In the genomic region with DNA sequence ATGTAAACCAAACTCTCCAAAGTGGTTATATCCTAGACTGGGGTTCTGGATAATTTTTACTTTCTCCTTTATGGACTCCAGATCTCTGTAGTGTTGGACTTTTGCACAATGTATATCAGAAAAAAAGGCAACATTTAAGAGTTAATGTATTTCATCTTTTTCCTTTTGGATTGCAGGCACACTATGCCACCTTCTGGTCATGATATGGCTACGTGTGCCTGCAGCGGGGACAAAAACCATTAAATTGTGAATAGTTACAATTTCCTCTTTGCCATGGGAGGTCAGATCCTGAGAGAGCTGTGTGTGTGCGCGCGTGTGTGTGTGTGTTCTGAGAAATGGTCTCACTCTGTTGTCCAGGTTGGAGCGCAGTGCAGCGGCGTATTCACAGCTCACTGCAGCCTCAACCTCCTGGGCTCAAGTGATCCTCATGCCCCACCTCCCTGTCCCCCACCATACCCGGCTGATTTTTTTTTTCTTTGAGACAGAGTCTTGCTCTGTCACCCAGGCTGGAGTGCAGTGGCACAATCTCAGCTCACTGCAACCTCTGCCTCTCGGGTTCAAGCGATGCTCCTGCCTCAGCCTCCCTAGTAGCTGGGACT, we compare ENCODE assay signal across 8 cellular contexts. TPM values are rescaled to one million over a fixed set of nuclear protein-coding genes. Genes with fewer than 3 reads are reported as not detected.
A peak's percentile ranks its signal among the peaks of the same experiment; 100 is the strongest.
DNase-seq lines count a peak whose midpoint lies in the region; ATAC-seq and TF ChIP-seq lines count a peak whose summit lies in the region.

No MANE protein-coding gene starts in this region.

- WGBS in ovary, 3 donors: 37 to 39% (median 37%) methylated on average over 11 of the region's 11 CpGs

- peak overlapping the region; percentile 15 for H3K4me3 Mint-ChIP-seq in activated naive CD8-positive, alpha-beta T cell
- H3K4me3 Mint-ChIP-seq in activated naive CD8-positive, alpha-beta T cell treated with anti-CD3 and anti-CD28 coated beads for 36 hours: no peak overlapping the region

- TF ChIP-seq EP300 in ovary (IDR thresholded peaks at IDR 0.05): no peak

- intact Hi-C loops in ovary (cut with DNase I): loop anchor here in 2 of 4 donors (10.0 kb wide), 1 partner anchor 55 kb away; the partner anchor contains the start of genes APOBR (in 2 of the 2) and CLN3 (in 2 of the 2)

- no peak for DNase-seq in activated naive CD8-positive, alpha-beta T cell treated with anti-CD3 and anti-CD28 coated beads for 36 hours
- DNase-seq in NCI-H226 (peak; percentile 17), ovary (no peak), NCI-H2171 (lab: John Stamatoyannopoulos, UW) (no peak)
- DNase-seq in central memory CD4-positive, alpha-beta T cell: peak; percentile 33
- no peak for DNase-seq in activated T-cell treated with anti-CD3 and anti-CD28 coated beads, Interleukin-2, amount 50 U/mL, for 48 hours
- no peak for DNase-seq in activated naive CD4-positive, alpha-beta T cell treated with anti-CD3 and anti-CD28 coated beads, Interleukin-2, amount 50 U/mL, for 72 hours (ENCODE audit: low spot score in 2 of 2)

- H3K4me1 ChIP-seq in ovary (ENCODE audit: insufficient read depth): no peaks in the 10 kb centered on the region

- peaks cover 7% of the 10 kb centered on the region for H3K4me1 Mint-ChIP-seq in activated naive CD8-positive, alpha-beta T cell (ENCODE audit: low read depth)
- H3K4me1 Mint-ChIP-seq in activated naive CD8-positive, alpha-beta T cell treated with anti-CD3 and anti-CD28 coated beads for 36 hours: peaks cover 12% of the 10 kb centered on the region

- no peaks in the 10 kb centered on the region for H3K36me3 ChIP-seq in ovary

- no peaks in the 10 kb centered on the region for H3K27me3 Mint-ChIP-seq in activated naive CD8-positive, alpha-beta T cell
- no peaks in the 10 kb centered on the region for H3K27me3 Mint-ChIP-seq in activated naive CD8-positive, alpha-beta T cell treated with anti-CD3 and anti-CD28 coated beads for 36 hours

- TF ChIP-seq CTCF in ovary (IDR thresholded peaks at IDR 0.05): peak in 2 of 3 donors; percentile 46 to 48

- H3K27me3 ChIP-seq in ovary: no peaks in the 10 kb centered on the region

- H3K9me3 Mint-ChIP-seq in activated naive CD8-positive, alpha-beta T cell (ENCODE audit: low read depth): no peaks in the 10 kb centered on the region
- no peaks in the 10 kb centered on the region for H3K9me3 Mint-ChIP-seq in activated naive CD8-positive, alpha-beta T cell treated with anti-CD3 and anti-CD28 coated beads for 36 hours
- no peaks in the 10 kb centered on the region for H3K9me3 Mint-ChIP-seq in activated naive CD4-positive, alpha-beta T cell treated with anti-CD3 and anti-CD28 coated beads, Interleukin-2, amount 50 U/mL, for 72 hours

- H3K9me3 ChIP-seq in ovary: no peaks in the 10 kb centered on the region

- no peak overlapping the region for H3K27ac ChIP-seq in ovary

- H3K4me3 ChIP-seq in ovary: no peak overlapping the region

- H3K27ac Mint-ChIP-seq in activated naive CD8-positive, alpha-beta T cell: no peak overlapping the region
- H3K27ac Mint-ChIP-seq in activated naive CD8-positive, alpha-beta T cell treated with anti-CD3 and anti-CD28 coated beads for 36 hours: no peak overlapping the region
- H3K27ac Mint-ChIP-seq in activated naive CD4-positive, alpha-beta T cell treated with anti-CD3 and anti-CD28 coated beads, Interleukin-2, amount 50 U/mL, for 72 hours: no peak overlapping the region

- TF ChIP-seq POLR2A in ovary (IDR thresholded peaks at IDR 0.05): no peak

- ATAC-seq in activated naive CD4-positive, alpha-beta T cell treated with anti-CD3 and anti-CD28 coated beads, Interleukin-2, amount 50 U/mL, for 72 hours: no peak

- no peaks in the 10 kb centered on the region for H3K36me3 Mint-ChIP-seq in activated naive CD8-positive, alpha-beta T cell
- H3K36me3 Mint-ChIP-seq in activated naive CD8-positive, alpha-beta T cell treated with anti-CD3 and anti-CD28 coated beads for 36 hours: no peaks in the 10 kb centered on the region
- H3K36me3 Mint-ChIP-seq in activated naive CD4-positive, alpha-beta T cell treated with anti-CD3 and anti-CD28 coated beads, Interleukin-2, amount 50 U/mL, for 72 hours: no peaks in the 10 kb centered on the region

RNA-seq across cellular contexts. Expression of gene SGF29, which starts 4.3 kb away (rescaled TPM):
- total RNA-seq in activated naive CD8-positive, alpha-beta T cell treated with anti-CD3 and anti-CD28 coated beads for 36 hours: 10 to 100 TPM; 27.7 to 30.0 TPM
- 10 to 100 TPM; 30.6 to 59.8 (median 42.5) TPM for total RNA-seq in ovary
- polyA plus RNA-seq in ovary: 10 to 100 TPM; 28.5 to 54.0 TPM
- total RNA-seq in activated naive CD4-positive, alpha-beta T cell treated with anti-CD3 and anti-CD28 coated beads, Interleukin-2, amount 50 U/mL, for 72 hours: 10 to 100 TPM; 10.7 to 22.1 TPM

RNA-seq across cellular contexts. Expression of gene NUPR1, which starts 10.6 kb away (rescaled TPM):
- total RNA-seq in activated naive CD8-positive, alpha-beta T cell treated with anti-CD3 and anti-CD28 coated beads for 36 hours: not detected
- total RNA-seq in ovary: 100 to 1,000 TPM in 5 of 7 donors, 10 to 100 TPM in 2; 25.5 to 355 (median 129) TPM
- 100 to 1,000 TPM in 1 of 2 donors, 10 to 100 TPM in 1; 28.5 to 366 TPM for polyA plus RNA-seq in ovary
- not detected for total RNA-seq in activated naive CD4-positive, alpha-beta T cell treated with anti-CD3 and anti-CD28 coated beads, Interleukin-2, amount 50 U/mL, for 72 hours

RNA-seq across cellular contexts. Expression of gene IL27, which starts 42.8 kb away (rescaled TPM):
- not detected for total RNA-seq in activated naive CD8-positive, alpha-beta T cell treated with anti-CD3 and anti-CD28 coated beads for 36 hours
- not detected for total RNA-seq in ovary
- polyA plus RNA-seq in ovary: not detected
- not detected for total RNA-seq in activated naive CD4-positive, alpha-beta T cell treated with anti-CD3 and anti-CD28 coated beads, Interleukin-2, amount 50 U/mL, for 72 hours

RNA-seq across cellular contexts. Expression of gene SULT1A2, which starts 47.5 kb away (rescaled TPM):
- total RNA-seq in activated naive CD8-positive, alpha-beta T cell treated with anti-CD3 and anti-CD28 coated beads for 36 hours: under 1 TPM; 0.24 to 0.68 TPM
- total RNA-seq in ovary: 1 to 10 TPM in 2 of 7 donors, under 1 TPM in 5; 0.20 to 1.6 (median 0.78) TPM
- polyA plus RNA-seq in ovary: 1 to 10 TPM in 1 of 2 donors, under 1 TPM in 1; 0.13 to 1.2 TPM
- under 1 TPM; 0.30 to 0.54 TPM for total RNA-seq in activated naive CD4-positive, alpha-beta T cell treated with anti-CD3 and anti-CD28 coated beads, Interleukin-2, amount 50 U/mL, for 72 hours

RNA-seq across cellular contexts. Expression of gene APOBR, which starts 55.0 kb away (rescaled TPM):
- 1 to 10 TPM; 5.4 to 5.5 TPM for total RNA-seq in activated naive CD8-positive, alpha-beta T cell treated with anti-CD3 and anti-CD28 coated beads for 36 hours
- 1 to 10 TPM in 1 of 7 donors, under 1 TPM in 6; 0.18 to 1.4 (median 0.48) TPM for total RNA-seq in ovary
- under 1 TPM; 0.18 to 0.65 TPM for polyA plus RNA-seq in ovary
- 1 to 10 TPM in 1 of 2 donors, under 1 TPM in 1; 0.93 to 2.9 TPM for total RNA-seq in activated naive CD4-positive, alpha-beta T cell treated with anti-CD3 and anti-CD28 coated beads, Interleukin-2, amount 50 U/mL, for 72 hours

Comparison
In these comparisons a context has a peak if more than half of its experiments do, and no peak if none do; other contexts are left out.
1. DNase-seq: peak in NCI-H226 (single experiment) and central memory CD4-positive, alpha-beta T cell (single experiment); none in activated naive CD8-positive, alpha-beta T cell treated with anti-CD3 and anti-CD28 coated beads for 36 hours (single experiment), ovary (0 of 5), NCI-H2171 (single experiment), activated T-cell treated with anti-CD3 and anti-CD28 coated beads, Interleukin-2, amount 50 U/mL, for 48 hours (0 of 2) and activated naive CD4-positive, alpha-beta T cell treated with anti-CD3 and anti-CD28 coated beads, Interleukin-2, amount 50 U/mL, for 72 hours (0 of 2).
2. RNA of gene NUPR1, which starts 10.6 kb away (total RNA-seq): 25.5 to 355 TPM in ovary; not detected in activated naive CD8-positive, alpha-beta T cell treated with anti-CD3 and anti-CD28 coated beads for 36 hours and not detected in activated naive CD4-positive, alpha-beta T cell treated with anti-CD3 and anti-CD28 coated beads, Interleukin-2, amount 50 U/mL, for 72 hours; every median in the first group is over 10 times any median in the second.